ENCODE assay signal across 27 cellular contexts in the genomic region with DNA sequence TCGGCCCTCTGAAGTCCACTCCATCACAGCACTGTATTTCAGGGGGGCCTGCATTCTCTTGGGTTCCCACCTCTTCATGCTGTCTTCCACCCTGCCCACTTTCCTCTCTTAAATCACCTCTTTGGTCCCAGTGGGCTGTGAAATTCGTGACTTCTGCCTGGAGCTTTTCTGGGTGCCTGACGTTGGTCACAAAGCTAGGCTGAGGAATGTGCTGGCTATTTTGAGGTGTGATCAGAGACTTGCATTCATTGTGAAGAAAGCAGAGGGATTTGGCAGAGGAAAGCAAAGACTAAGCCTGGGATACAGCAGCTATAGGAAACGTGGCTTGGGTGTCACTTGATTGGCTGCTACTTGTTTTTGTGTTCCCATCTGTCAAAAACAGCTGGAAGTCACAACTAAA.
"Had no signal": no experiment of that assay in that cellular context is flagged by ENCODE, and none has a peak within 500 bp of the region (broad histone marks: within the 10 kb centered on the region; RNA-seq: fewer than 3 reads in every experiment).

No MANE protein-coding gene starts in this region.

- H3K9me3 ChIP-seq: heart right ventricle, left lung, pancreas, prostate gland, sigmoid colon, tibial artery, upper lobe of right lung had no signal

- H3K27ac Mint-ChIP-seq: activated CD4-positive, alpha-beta memory T cell treated with anti-CD3 and anti-CD28 coated beads, Interleukin-2, amount 10 ng/mL, durations not matched to agents 7 days and 5 days; activated CD4-positive, alpha-beta T cell treated with anti-CD3 and anti-CD28 coated beads, Interleukin-2, amount 10 ng/mL, durations not matched to agents 24 days and 14 days; activated T-cell treated with anti-CD3 and anti-CD28 coated beads, Interleukin-2, amount 50 U/mL, for 24 hours; mesothelial cell of epicardium; naive thymus-derived CD4-positive, alpha-beta T cell; stimulated activated memory B cell treated with anti-CD40 and anti-IgM and Interleukin-4, amounts not matched to agents 10 μg/mL and 1 μg/mL and 100 μg/mL, for 72 hours had no signal

- H3K9me3 Mint-ChIP-seq: activated CD4-positive, alpha-beta memory T cell treated with anti-CD3 and anti-CD28 coated beads, Interleukin-2, amount 10 ng/mL, durations not matched to agents 7 days and 5 days; activated CD4-positive, alpha-beta T cell treated with anti-CD3 and anti-CD28 coated beads, Interleukin-2, amount 10 ng/mL, durations not matched to agents 24 days and 14 days; activated T-cell treated with anti-CD3 and anti-CD28 coated beads, Interleukin-2, amount 50 U/mL, for 24 hours; mesothelial cell of epicardium; naive thymus-derived CD4-positive, alpha-beta T cell; stimulated activated memory B cell treated with anti-CD40 and anti-IgM and Interleukin-4, amounts not matched to agents 10 μg/mL and 1 μg/mL and 100 μg/mL, for 72 hours; stimulated activated naive CD8-positive, alpha-beta T cell treated with anti-CD3 and anti-CD28 coated beads, Interleukin-15, amount 100 ng/mL, for 72 hours had no signal

- FAIRE-seq: islet of Langerhans, pancreas had no signal

- ATAC-seq: heart right ventricle, left lung, pancreas, upper lobe of right lung had no signal

- H3K4me1 Mint-ChIP-seq: mesothelial cell of epicardium had no signal

- H3K4me3 ChIP-seq: heart right ventricle, left lung, lung, pancreas, prostate gland, sigmoid colon, smooth muscle cell, tibial artery, upper lobe of right lung had no signal

- H3K4me1 ChIP-seq: left lung, pancreas, prostate gland, tibial artery, upper lobe of right lung had no signal

- H3K4me2 ChIP-seq: smooth muscle cell had no signal

- DNase-seq: activated CD4-positive, alpha-beta memory T cell treated with anti-CD3 and anti-CD28 coated beads, Interleukin-2, amount 10 ng/mL, durations not matched to agents 7 days and 5 days; activated CD4-positive, alpha-beta T cell treated with anti-CD3 and anti-CD28 coated beads, Interleukin-2, amount 10 ng/mL, durations not matched to agents 24 days and 14 days; activated CD4-positive, CD25-positive, alpha-beta regulatory T cell treated with anti-CD3 and anti-CD28 coated beads, Interleukin-2, amount 50 U/mL, for 72 hours; activated CD8-positive, alpha-beta memory T cell treated with anti-CD3 and anti-CD28 coated beads, Interleukin-2, amount 50 U/mL, for 48 hours; activated gamma-delta T cell; activated naive CD4-positive, alpha-beta T cell treated with anti-CD3 and anti-CD28 coated beads, Interleukin-2, amount 50 U/mL, for 16 hours; activated T-cell treated with anti-CD3 and anti-CD28 coated beads, Interleukin-2, amount 50 U/mL, for 24 hours; central memory CD4-positive, alpha-beta T cell; foreskin fibroblast; heart right ventricle; left lung; naive thymus-derived CD4-positive, alpha-beta T cell; pancreas; sigmoid colon; stimulated activated CD4-positive, alpha-beta T cell treated with anti-CD3 and anti-CD28 coated beads, Interleukin-1b, Interleukin-23, amount 100 ng/mL, for 48 hours; stimulated activated CD4-positive, alpha-beta T cell treated with anti-CD3 and anti-CD28 coated beads, Interleukin-4, amount 100 ng/mL, for 4 hours; stimulated activated CD8-positive, alpha-beta memory T cell treated with anti-CD3 and anti-CD28 coated beads, Interleukin-4, amount 100 ng/mL, for 48 hours; stimulated activated naive CD8-positive, alpha-beta T cell treated with anti-CD3 and anti-CD28 coated beads, Interleukin-15, amount 100 ng/mL, for 72 hours; T-helper 2 cell; tibial artery; upper lobe of right lung had no signal

- H3K4me3 Mint-ChIP-seq: activated CD4-positive, alpha-beta memory T cell treated with anti-CD3 and anti-CD28 coated beads, Interleukin-2, amount 10 ng/mL, durations not matched to agents 7 days and 5 days; activated CD4-positive, alpha-beta T cell treated with anti-CD3 and anti-CD28 coated beads, Interleukin-2, amount 10 ng/mL, durations not matched to agents 24 days and 14 days; activated T-cell treated with anti-CD3 and anti-CD28 coated beads, Interleukin-2, amount 50 U/mL, for 24 hours; mesothelial cell of epicardium; naive thymus-derived CD4-positive, alpha-beta T cell; stimulated activated memory B cell treated with anti-CD40 and anti-IgM and Interleukin-4, amounts not matched to agents 10 μg/mL and 1 μg/mL and 100 μg/mL, for 72 hours; stimulated activated naive CD8-positive, alpha-beta T cell treated with anti-CD3 and anti-CD28 coated beads, Interleukin-15, amount 100 ng/mL, for 72 hours had no signal

- H3K27me3 Mint-ChIP-seq: activated CD4-positive, alpha-beta T cell treated with anti-CD3 and anti-CD28 coated beads, Interleukin-2, amount 10 ng/mL, durations not matched to agents 24 days and 14 days; activated T-cell treated with anti-CD3 and anti-CD28 coated beads, Interleukin-2, amount 50 U/mL, for 24 hours; naive thymus-derived CD4-positive, alpha-beta T cell; stimulated activated memory B cell treated with anti-CD40 and anti-IgM and Interleukin-4, amounts not matched to agents 10 μg/mL and 1 μg/mL and 100 μg/mL, for 72 hours; stimulated activated naive CD8-positive, alpha-beta T cell treated with anti-CD3 and anti-CD28 coated beads, Interleukin-15, amount 100 ng/mL, for 72 hours had no signal

- H3K27ac ChIP-seq: heart right ventricle, left lung, pancreas, prostate gland, sigmoid colon, tibial artery, upper lobe of right lung had no signal

- H3K27me3 ChIP-seq: heart right ventricle, left lung, pancreas, sigmoid colon, tibial artery, upper lobe of right lung had no signal

- H3K36me3 ChIP-seq: heart right ventricle, left lung, pancreas, prostate gland, sigmoid colon, tibial artery, upper lobe of right lung had no signal
